ENCODE assay signal across 22 cellular contexts in genomic region chr20:24694157-24694726, GRCh38.
DNase-seq lines count a peak whose midpoint lies in the region; ATAC-seq and TF ChIP-seq lines count a peak whose summit lies in the region.
"Had no signal": no experiment of that assay in that cellular context is flagged by ENCODE, and none has a peak within 500 bp of the region (broad histone marks: within the 10 kb centered on the region; RNA-seq: fewer than 3 reads in every experiment).

No MANE protein-coding gene starts in this region.

- H3K27ac Mint-ChIP-seq in glutamatergic neuron (ENCODE audit: unreplicated experiment), result no peak overlapping the region
- H3K27ac Mint-ChIP-seq: activated naive CD4-positive, alpha-beta T cell treated with anti-CD3 and anti-CD28 coated beads, Interleukin-2, amount 50 U/mL, for 24 hours; CD4-positive, CD25-positive, alpha-beta regulatory T cell had no signal

- H3K36me3 Mint-ChIP-seq in glutamatergic neuron (ENCODE audit: unreplicated experiment), result no peaks in the 10 kb centered on the region
- H3K36me3 Mint-ChIP-seq: activated naive CD4-positive, alpha-beta T cell treated with anti-CD3 and anti-CD28 coated beads, Interleukin-2, amount 50 U/mL, for 24 hours; CD4-positive, CD25-positive, alpha-beta regulatory T cell had no signal

- no peaks in the 10 kb centered on the region for H3K27me3 ChIP-seq in right atrium auricular region
- H3K27me3 ChIP-seq: ascending aorta, uterus had no signal

- H3K4me1 Mint-ChIP-seq in glutamatergic neuron (ENCODE audit: low read depth, unreplicated experiment), result no peaks in the 10 kb centered on the region
- H3K4me1 Mint-ChIP-seq: activated naive CD4-positive, alpha-beta T cell treated with anti-CD3 and anti-CD28 coated beads, Interleukin-2, amount 50 U/mL, for 24 hours; CD4-positive, CD25-positive, alpha-beta regulatory T cell; central memory CD8-positive, alpha-beta T cell had no signal

- H3K36me3 ChIP-seq in right atrium auricular region, result no peaks in the 10 kb centered on the region
- H3K36me3 ChIP-seq: ascending aorta, uterus had no signal

- ATAC-seq in Right ventricle myocardium superior (ENCODE audit: poor library complexity) (no peak), GM18907 (IDR thresholded peaks at IDR 0.05; ENCODE audit: unreplicated experiment) (no peak)

- peaks cover 2% of the 10 kb centered on the region for H3K27me3 Mint-ChIP-seq in glutamatergic neuron (ENCODE audit: unreplicated experiment)
- H3K27me3 Mint-ChIP-seq: CD4-positive, CD25-positive, alpha-beta regulatory T cell had no signal

- intact Hi-C loops in Right ventricle myocardium superior (cut with DNase I) (no loop called here), posterior vena cava (cut with DNase I) (no loop called here)

- DNase-seq in right atrium auricular region (ENCODE audit: low spot score), result peak; percentile 56
- DNase-seq in Right ventricle myocardium superior, result no peak
- DNase-seq in islet precursor cell, result peak; percentile 41
- peak; percentile 81 for DNase-seq in posterior vena cava (ENCODE audit: low spot score)
- DNase-seq in SW480 (ENCODE audit: low spot score), result no peak
- no peak for DNase-seq in glutamatergic neuron
- DNase-seq: CD4-positive, CD25-positive, alpha-beta regulatory T cell; DMS 273 treated with DMSO at 0.1 percent for 48 hours; HCEC 1CT; MM.1S; NCI-H1694; NCI-H2171 treated with DMSO at 0.1 percent for 48 hours; NCI-H524 treated with DMSO at 0.1 percent for 48 hours; occipital lobe; stimulated activated CD4-positive, alpha-beta T cell treated with anti-CD3 and anti-CD28 coated beads, Interleukin-15, amount 100 ng/mL, for 24 hours had no signal

- TF ChIP-seq CTCF in right atrium auricular region (IDR thresholded peaks at IDR 0.05) (no peak), glutamatergic neuron (IDR thresholded peaks at IDR 0.05; ENCODE audit: partially characterized antibody, unreplicated experiment) (no peak)

- H3K4me3 ChIP-seq in right atrium auricular region, result no peak overlapping the region
- H3K4me3 ChIP-seq: ascending aorta, SK-N-MC, uterus had no signal

- H3K9me3 Mint-ChIP-seq in glutamatergic neuron (ENCODE audit: unreplicated experiment), result peaks cover 8% of the 10 kb centered on the region
- H3K9me3 Mint-ChIP-seq: CD4-positive, CD25-positive, alpha-beta regulatory T cell; central memory CD8-positive, alpha-beta T cell had no signal

- H3K27ac ChIP-seq in right atrium auricular region, result no peak overlapping the region
- H3K27ac ChIP-seq: ascending aorta, epithelial cell of prostate, SK-N-MC had no signal

- no peak overlapping the region for H3K4me3 Mint-ChIP-seq in glutamatergic neuron (ENCODE audit: unreplicated experiment)
- H3K4me3 Mint-ChIP-seq: activated naive CD4-positive, alpha-beta T cell treated with anti-CD3 and anti-CD28 coated beads, Interleukin-2, amount 50 U/mL, for 24 hours; central memory CD8-positive, alpha-beta T cell had no signal

- H3K4me1 ChIP-seq in right atrium auricular region, result peaks cover 0 to 14% of the 10 kb centered on the region in 2 donors

- no peaks in the 10 kb centered on the region for H3K9me3 ChIP-seq in right atrium auricular region
- H3K9me3 ChIP-seq: ascending aorta, uterus had no signal

Comparison
In these comparisons a context has a peak if more than half of its experiments do, and no peak if none do; other contexts are left out.
1. DNase-seq: peak in right atrium auricular region (single experiment), islet precursor cell (single experiment) and posterior vena cava (single experiment); none in Right ventricle myocardium superior (single experiment), SW480 (single experiment) and glutamatergic neuron (single experiment).